ENCODE assay signal across 10 cellular contexts in genomic region chr14:105447651-105448640, GRCh38. TPM values are rescaled to one million over a fixed set of nuclear protein-coding genes. Genes with fewer than 3 reads are reported as not detected.
DNase-seq lines count a peak whose midpoint lies in the region; ATAC-seq and TF ChIP-seq lines count a peak whose summit lies in the region.
"Had no signal": no experiment of that assay in that cellular context is flagged by ENCODE, and none has a peak within 500 bp of the region (broad histone marks: within the 10 kb centered on the region; RNA-seq: fewer than 3 reads in every experiment).

No MANE protein-coding gene starts in this region.

- H3K27me3 ChIP-seq in Karpas-422 (ENCODE audit: low read length) (no peaks in the 10 kb centered on the region), endodermal cell (ENCODE audit: control insufficient read depth, insufficient read depth, low read length, poor library complexity, severe bottlenecking) (no peaks in the 10 kb centered on the region)

- peaks cover 41% of the 10 kb centered on the region for H4K20me1 ChIP-seq in Karpas-422 (ENCODE audit: insufficient read depth, low read depth, low read length)

- H3K4me3 Mint-ChIP-seq in endodermal cell: no peak overlapping the region
- H3K4me3 Mint-ChIP-seq: activated naive CD8-positive, alpha-beta T cell treated with anti-CD3 and anti-CD28 coated beads, Interleukin-2, amount 50 U/mL, for 24 hours; stimulated activated naive B cell treated with anti-CD40 and anti-IgM and Interleukin-4, amounts not matched to agents 10 μg/mL and 1 μg/mL and 100 μg/mL, for 72 hours had no signal

- WGBS in endodermal cell (ENCODE audit: insufficient coverage in 1 of 2, insufficient read length in 1 of 2), 2 experiments: 95 to 96% methylated on average over 22 to 31 of the region's 31 CpGs

- H3K9me3 ChIP-seq in Karpas-422 (ENCODE audit: low read length) (no peaks in the 10 kb centered on the region), endodermal cell (ENCODE audit: control insufficient read depth, low read length) (no peaks in the 10 kb centered on the region)
- H3K9me3 ChIP-seq: Caco-2 had no signal

- no peaks in the 10 kb centered on the region for H3K27me3 Mint-ChIP-seq in endodermal cell (ENCODE audit: insufficient read depth)
- H3K27me3 Mint-ChIP-seq: activated naive CD8-positive, alpha-beta T cell treated with anti-CD3 and anti-CD28 coated beads, Interleukin-2, amount 50 U/mL, for 24 hours; stimulated activated naive B cell treated with anti-CD40 and anti-IgM and Interleukin-4, amounts not matched to agents 10 μg/mL and 1 μg/mL and 100 μg/mL, for 72 hours had no signal

- no peaks in the 10 kb centered on the region for H3K4me1 Mint-ChIP-seq in endodermal cell
- H3K4me1 Mint-ChIP-seq: activated naive CD8-positive, alpha-beta T cell treated with anti-CD3 and anti-CD28 coated beads, Interleukin-2, amount 50 U/mL, for 24 hours had no signal

- TF ChIP-seq POLR2A in erythroblast (IDR thresholded peaks at IDR 0.05; ENCODE audit: low read length): no peak

- no peaks in the 10 kb centered on the region for H3K9me2 ChIP-seq in Karpas-422 (replicated peaks; ENCODE audit: insufficient read depth, low read length)

- H3K4me2 ChIP-seq in Karpas-422 (ENCODE audit: low read depth, low read length, poor library complexity, severe bottlenecking): no peak overlapping the region

- H3K27ac ChIP-seq in Karpas-422 (ENCODE audit: low read length) (no peak overlapping the region), endodermal cell (ENCODE audit: low read depth, low read length) (peak overlapping the region; percentile 53)

- H2AFZ ChIP-seq in Karpas-422 (ENCODE audit: low read length): no peak overlapping the region

- H3K36me3 ChIP-seq in Karpas-422 (ENCODE audit: insufficient read depth, low read length) (peaks cover 34% of the 10 kb centered on the region), endodermal cell (ENCODE audit: control insufficient read depth, insufficient read depth, low read length) (peaks cover 39% of the 10 kb centered on the region)

- H3K27ac Mint-ChIP-seq in endodermal cell: no peak overlapping the region
- H3K27ac Mint-ChIP-seq: activated naive CD8-positive, alpha-beta T cell treated with anti-CD3 and anti-CD28 coated beads, Interleukin-2, amount 50 U/mL, for 24 hours had no signal

- H3K9ac ChIP-seq in Karpas-422 (ENCODE audit: low read length) (peak overlapping the region; percentile 33; the same call in 1 of the 2 replicates), endodermal cell (ENCODE audit: extremely low read depth, low read length, poor library complexity, severe bottlenecking) (no peak overlapping the region)

- ATAC-seq in sciatic nerve: peak; percentile 5
- ATAC-seq in GM21619 (IDR thresholded peaks at IDR 0.05; ENCODE audit: unreplicated experiment): no peak

- no peak for DNase-seq in Karpas-422
- DNase-seq in endodermal cell: no peak
- no peak for DNase-seq in sciatic nerve (ENCODE audit: low spot score)
- DNase-seq in NCI-H345 treated with DMSO at 0.1 percent for 48 hours (lab: John Stamatoyannopoulos, UW; ENCODE audit: unreplicated experiment): no peak
- no peak for DNase-seq in erythroblast (lab: John Stamatoyannopoulos, UW)

- no peaks in the 10 kb centered on the region for H3K9me3 Mint-ChIP-seq in endodermal cell
- H3K9me3 Mint-ChIP-seq: activated naive CD8-positive, alpha-beta T cell treated with anti-CD3 and anti-CD28 coated beads, Interleukin-2, amount 50 U/mL, for 24 hours; stimulated activated naive B cell treated with anti-CD40 and anti-IgM and Interleukin-4, amounts not matched to agents 10 μg/mL and 1 μg/mL and 100 μg/mL, for 72 hours had no signal

- H3K36me3 Mint-ChIP-seq in endodermal cell (ENCODE audit: low read depth): peaks cover 30% of the 10 kb centered on the region

- H3K4me3 ChIP-seq in Karpas-422 (ENCODE audit: low read length): no peak overlapping the region
- H3K4me3 ChIP-seq in endodermal cell (ENCODE audit: low read length): no peak overlapping the region

- H3K4me1 ChIP-seq in Karpas-422 (ENCODE audit: low read length): 0 out of 2 replicates have a peak, but pooled peaks cover 3% of the 10 kb centered on the region
- H3K4me1 ChIP-seq in endodermal cell (ENCODE audit: control insufficient read depth, insufficient read depth, low read length): no peaks in the 10 kb centered on the region
- H3K4me1 ChIP-seq: Caco-2 had no signal

- TF ChIP-seq CTCF in endodermal cell (conservative IDR thresholded peaks at IDR 0.05): no peak

- intact Hi-C loops in sciatic nerve (cut with DNase I): no loop called here

- peaks cover 11% of the 10 kb centered on the region for H3K79me2 ChIP-seq in Karpas-422 (ENCODE audit: low read length)

RNA-seq across cellular contexts. Expression of gene CRIP2, which starts 26.7 kb away (rescaled TPM):
- 0.45 TPM in 1 of 2 replicates, not detected in the other for total RNA-seq in Karpas-422 (2014; rRNA removed; shearing (Covaris generic); ENCODE audit: low replicate concordance)
- total RNA-seq in endodermal cell (1 to 10 TPM; 3.9 to 5.3 TPM), sciatic nerve (172 TPM)
- 96.3 TPM for polyA plus RNA-seq in endodermal cell (2013, experiment 1 of 2)
- polyA plus RNA-seq in endodermal cell (2013, experiment 2 of 2): 93.1 TPM

RNA-seq across cellular contexts. Expression of gene MTA1, which starts 28.3 kb away (rescaled TPM):
- 94.6 and 204 TPM in 2 replicates for total RNA-seq in Karpas-422 (2014; rRNA removed; shearing (Covaris generic); ENCODE audit: low replicate concordance)
- total RNA-seq in endodermal cell: 100 to 1,000 TPM; 245 to 246 TPM
- 182 TPM for polyA plus RNA-seq in endodermal cell (2013, experiment 1 of 2)
- 153 TPM for polyA plus RNA-seq in endodermal cell (2013, experiment 2 of 2)
- total RNA-seq in sciatic nerve: 95.2 TPM

RNA-seq across cellular contexts. Expression of gene CRIP1, which starts 38.7 kb away (rescaled TPM):
- total RNA-seq in Karpas-422 (2014; rRNA removed; shearing (Covaris generic); ENCODE audit: low replicate concordance): 140 and 285 TPM in 2 replicates
- total RNA-seq in endodermal cell: 10 to 100 TPM in 1 of 2 donors, 1 to 10 TPM in 1; 7.0 to 47.1 TPM
- 29.7 TPM for polyA plus RNA-seq in endodermal cell (2013, experiment 1 of 2)
- 32.3 TPM for polyA plus RNA-seq in endodermal cell (2013, experiment 2 of 2)
- 112 TPM for total RNA-seq in sciatic nerve
- total RNA-seq: LHCN-M2 had no signal

RNA-seq across cellular contexts. Expression of gene TEDC1, which starts 43.1 kb away (rescaled TPM):
- 9.8 and 35.6 TPM in 2 replicates for total RNA-seq in Karpas-422 (2014; rRNA removed; shearing (Covaris generic); ENCODE audit: low replicate concordance)
- total RNA-seq in endodermal cell: 10 to 100 TPM in 1 of 2 donors, 1 to 10 TPM in 1; 9.1 to 23.8 TPM
- 21.3 TPM for polyA plus RNA-seq in endodermal cell (2013, experiment 1 of 2)
- 19.0 TPM for polyA plus RNA-seq in endodermal cell (2013, experiment 2 of 2)
- total RNA-seq in sciatic nerve: 14.1 TPM

RNA-seq across cellular contexts. Expression of gene TEX22, which starts 49.6 kb away (rescaled TPM):
- total RNA-seq in Karpas-422 (2014; rRNA removed; shearing (Covaris generic); ENCODE audit: low replicate concordance): 0.67 and 1.7 TPM in 2 replicates
- 1 to 10 TPM; 1.9 to 3.5 TPM for total RNA-seq in endodermal cell
- 0.57 TPM for polyA plus RNA-seq in endodermal cell (2013, experiment 1 of 2)
- 1.2 TPM for polyA plus RNA-seq in endodermal cell (2013, experiment 2 of 2)
- 6.0 TPM for total RNA-seq in sciatic nerve

Comparison
In these comparisons a context has a peak if more than half of its experiments do, and no peak if none do; other contexts are left out.
1. RNA of gene CRIP2, which starts 26.7 kb away (total RNA-seq): 172 TPM in sciatic nerve (single experiment); 3.9 to 5.3 TPM in endodermal cell and 0.45 TPM in Karpas-422; every median in the first group is over 10 times any median in the second.